ENCODE assay signal across 35 cellular contexts in genomic region chr19:27393591-27393990, GRCh38.
"Had no signal": no experiment of that assay in that cellular context is flagged by ENCODE, and none has a peak within 500 bp of the region (broad histone marks: within the 10 kb centered on the region; RNA-seq: fewer than 3 reads in every experiment).

No MANE protein-coding gene starts in this region.

- H3K27me3 Mint-ChIP-seq: activated B cell treated with CpG ODN at 0.5 μM for 24 hours; activated CD4-positive, alpha-beta memory T cell treated with anti-CD3 and anti-CD28 coated beads for 36 hours; activated CD4-positive, alpha-beta T cell treated with anti-CD3 and anti-CD28 coated beads, Interleukin-2, amount 10 ng/mL, durations not matched to agents 24 days and 14 days; activated CD8-positive, alpha-beta T cell treated with anti-CD3 and anti-CD28 coated beads for 36 hours; activated naive CD8-positive, alpha-beta T cell treated with anti-CD3 and anti-CD28 coated beads for 36 hours; activated T-helper 17 cell treated with anti-CD3 and anti-CD28 coated beads, Interleukin-2, amount 50 U/mL, for 72 hours had no signal

- DNase-seq: activated B cell treated with CpG ODN at 0.5 μM for 24 hours; activated CD4-positive, alpha-beta memory T cell treated with anti-CD3 and anti-CD28 coated beads for 36 hours; activated CD4-positive, alpha-beta T cell treated with anti-CD3 and anti-CD28 coated beads for 4 hours; activated CD4-positive, alpha-beta T cell treated with anti-CD3 and anti-CD28 coated beads, Interleukin-2, amount 10 ng/mL, durations not matched to agents 24 days and 14 days; activated CD4-positive, alpha-beta T cell treated with anti-CD3 and anti-CD28 coated beads, Interleukin-2, amount 50 U/mL, for 1 hour; activated CD4-positive, alpha-beta T cell treated with anti-CD3 and anti-CD28 coated beads, Interleukin-2, amount 50 U/mL, for 4 hours; activated CD4-positive, CD25-positive, alpha-beta regulatory T cell treated with anti-CD3 and anti-CD28 coated beads, Interleukin-2, amount 50 U/mL, for 72 hours; activated CD8-positive, alpha-beta memory T cell treated with anti-CD3 and anti-CD28 coated beads, Interleukin-2, amount 50 U/mL, for 4 hours; activated CD8-positive, alpha-beta T cell treated with anti-CD3 and anti-CD28 coated beads for 36 hours; activated effector memory CD4-positive, alpha-beta T cell treated with anti-CD3 and anti-CD28 coated beads, Interleukin-2, amount 50 U/mL, for 16 hours; activated gamma-delta T cell treated with Interleukin-2 at 50 U/mL for 16 hours; activated naive CD4-positive, alpha-beta T cell; activated naive CD4-positive, alpha-beta T cell treated with anti-CD3 and anti-CD28 coated beads for 36 hours; activated naive CD4-positive, alpha-beta T cell treated with anti-CD3 and anti-CD28 coated beads, Interleukin-2, amount 50 U/mL, for 16 hours; activated naive CD8-positive, alpha-beta T cell treated with anti-CD3 and anti-CD28 coated beads for 36 hours; activated T-cell treated with anti-CD3 and anti-CD28 coated beads for 4 hours; activated T-cell treated with anti-CD3 and anti-CD28 coated beads, Interleukin-2, amount 50 U/mL, for 1 hour; activated T-cell treated with anti-CD3 and anti-CD28 coated beads, Interleukin-2, amount 50 U/mL, for 4 hours; activated T-cell treated with anti-CD3 and anti-CD28 coated beads, Interleukin-2, amount 50 U/mL, for 72 hours; adrenal gland; amniotic stem cell; aorta; body of pancreas; brain microvascular endothelial cell; central memory CD4-positive, alpha-beta T cell; T-helper 1 cell; T-helper 2 cell; T-helper 9 cell had no signal

- H3K4me3 Mint-ChIP-seq: activated B cell treated with CpG ODN at 0.5 μM for 24 hours; activated CD4-positive, alpha-beta memory T cell treated with anti-CD3 and anti-CD28 coated beads for 36 hours; activated CD4-positive, alpha-beta T cell treated with anti-CD3 and anti-CD28 coated beads, Interleukin-2, amount 10 ng/mL, durations not matched to agents 24 days and 14 days; activated CD8-positive, alpha-beta T cell treated with anti-CD3 and anti-CD28 coated beads for 36 hours; activated naive CD4-positive, alpha-beta T cell treated with anti-CD3 and anti-CD28 coated beads for 36 hours; activated naive CD8-positive, alpha-beta T cell treated with anti-CD3 and anti-CD28 coated beads for 36 hours; activated T-cell treated with anti-CD3 and anti-CD28 coated beads, Interleukin-2, amount 50 U/mL, for 4 hours; activated T-cell treated with anti-CD3 and anti-CD28 coated beads, Interleukin-2, amount 50 U/mL, for 72 hours; activated T-helper 1 cell treated with anti-CD3 and anti-CD28 coated beads, Interleukin-12 subunit alpha, Interleukin-12 subunit beta, Interleukin-2, Interleukin-4 antibody, amounts not matched to agents 30 ng/mL and 10 ng/mL and 1 ng/mL, durations not matched to agents 14 hours and 24 hours and 36 hours; activated T-helper 17 cell treated with anti-CD3 and anti-CD28 coated beads, Interleukin-2, amount 50 U/mL, for 72 hours; T-helper 1 cell treated with Interleukin-12 subunit alpha and Interleukin-12 subunit beta and Interleukin-4 antibody, amounts not matched to agents 30 μg/mL and 1 μg/mL, for 36 hours; T-helper 2 cell treated with Interferon-gamma antibody and Interleukin-4, amounts not matched to agents 5 μg/mL and 100 μg/mL, for 36 hours had no signal

- H3K4me1 Mint-ChIP-seq: activated B cell treated with CpG ODN at 0.5 μM for 24 hours; activated CD4-positive, alpha-beta T cell treated with anti-CD3 and anti-CD28 coated beads, Interleukin-2, amount 10 ng/mL, durations not matched to agents 24 days and 14 days; activated naive CD8-positive, alpha-beta T cell treated with anti-CD3 and anti-CD28 coated beads for 36 hours; activated T-helper 17 cell treated with anti-CD3 and anti-CD28 coated beads, Interleukin-2, amount 50 U/mL, for 72 hours had no signal

- H3K4me3 ChIP-seq: adrenal gland, body of pancreas, breast epithelium had no signal

- H3K27me3 ChIP-seq: adrenal gland, body of pancreas, brain microvascular endothelial cell, breast epithelium had no signal

- H3K36me3 ChIP-seq: adrenal gland, brain microvascular endothelial cell, breast epithelium had no signal

- H3K9me3 ChIP-seq: adrenal gland had no signal

- H3K4me1 ChIP-seq: adrenal gland, body of pancreas, breast epithelium had no signal

- H3K27ac ChIP-seq: adrenal gland, body of pancreas, brain microvascular endothelial cell, breast epithelium, VCaP had no signal

- H3K36me3 Mint-ChIP-seq: activated naive CD8-positive, alpha-beta T cell treated with anti-CD3 and anti-CD28 coated beads for 36 hours had no signal

- H3K27ac Mint-ChIP-seq: activated B cell treated with CpG ODN at 0.5 μM for 24 hours; activated CD4-positive, alpha-beta memory T cell treated with anti-CD3 and anti-CD28 coated beads for 36 hours; activated CD4-positive, alpha-beta T cell treated with anti-CD3 and anti-CD28 coated beads, Interleukin-2, amount 10 ng/mL, durations not matched to agents 24 days and 14 days; activated CD8-positive, alpha-beta T cell treated with anti-CD3 and anti-CD28 coated beads for 36 hours; activated naive CD4-positive, alpha-beta T cell treated with anti-CD3 and anti-CD28 coated beads for 36 hours; activated naive CD4-positive, alpha-beta T cell treated with anti-CD3 and anti-CD28 coated beads, Interleukin-2, amount 50 U/mL, for 72 hours; activated naive CD8-positive, alpha-beta T cell treated with anti-CD3 and anti-CD28 coated beads for 36 hours; activated T-cell treated with anti-CD3 and anti-CD28 coated beads, Interleukin-2, amount 50 U/mL, for 72 hours; activated T-helper 1 cell treated with anti-CD3 and anti-CD28 coated beads, Interleukin-12 subunit alpha, Interleukin-12 subunit beta, Interleukin-2, Interleukin-4 antibody, amounts not matched to agents 30 ng/mL and 10 ng/mL and 1 ng/mL, durations not matched to agents 14 hours and 24 hours and 36 hours; activated T-helper 17 cell treated with anti-CD3 and anti-CD28 coated beads, Interleukin-2, amount 50 U/mL, for 72 hours; T-helper 1 cell treated with Interleukin-12 subunit alpha and Interleukin-12 subunit beta and Interleukin-4 antibody, amounts not matched to agents 30 μg/mL and 1 μg/mL, for 36 hours; T-helper 2 cell treated with Interferon-gamma antibody and Interleukin-4, amounts not matched to agents 5 μg/mL and 100 μg/mL, for 36 hours had no signal

- ATAC-seq: activated CD8-positive, alpha-beta T cell treated with anti-CD3 and anti-CD28 coated beads for 36 hours; activated naive CD4-positive, alpha-beta T cell treated with anti-CD3 and anti-CD28 coated beads, Interleukin-2, amount 50 U/mL, for 72 hours; activated T-cell treated with anti-CD3 and anti-CD28 coated beads, Interleukin-2, amount 50 U/mL, for 4 hours; activated T-cell treated with anti-CD3 and anti-CD28 coated beads, Interleukin-2, amount 50 U/mL, for 72 hours; activated T-helper 17 cell treated with anti-CD3 and anti-CD28 coated beads, Interleukin-2, amount 50 U/mL, for 72 hours; body of pancreas had no signal
